Comparison of ENCODE assay signal across 22 cellular contexts in genomic region chr11:47067401-47067800, GRCh38.
"Had no signal": no experiment of that assay in that cellular context is flagged by ENCODE, and none has a peak within 500 bp of the region (broad histone marks: within the 10 kb centered on the region; RNA-seq: fewer than 3 reads in every experiment).

No MANE protein-coding gene starts in this region.

- H3K36me3 Mint-ChIP-seq: activated naive CD4-positive, alpha-beta T cell treated with anti-CD3 and anti-CD28 coated beads, Interleukin-2, amount 50 U/mL, for 72 hours; type B pancreatic cell had no signal

- H3K36me3 ChIP-seq: ascending aorta, brain microvascular endothelial cell, spleen, vagina had no signal

- H3K27ac ChIP-seq: ascending aorta, brain microvascular endothelial cell, foreskin keratinocyte, spleen, testis, vagina had no signal

- H3K4me1 ChIP-seq: ascending aorta, spleen, testis had no signal

- H3K4me3 ChIP-seq: ascending aorta, mucosa of descending colon, spleen, testis, vagina had no signal

- DNase-seq: activated CD4-positive, alpha-beta T cell treated with anti-CD3 and anti-CD28 coated beads, Interleukin-2, amount 50 U/mL, for 1 hour; activated CD4-positive, CD25-positive, alpha-beta regulatory T cell treated with anti-CD3 and anti-CD28 coated beads, Interleukin-2, amount 50 U/mL, for 72 hours; activated CD8-positive, alpha-beta T cell treated with anti-CD3 and anti-CD28 coated beads, Interleukin-2, amount 10 ng/mL, durations not matched to agents 7 days and 5 days; brain microvascular endothelial cell; caudate nucleus; dermis blood vessel endothelial cell; effector CD8-positive, alpha-beta T cell; foreskin keratinocyte; mucosa of descending colon; naive thymus-derived CD4-positive, alpha-beta T cell; retina; spleen; stimulated activated CD4-positive, alpha-beta T cell treated with anti-CD3 and anti-CD28 coated beads, Interleukin-4, amount 100 ng/mL, for 1 hour; stimulated activated naive CD4-positive, alpha-beta T cell; T-helper 9 cell; testis had no signal

- H3K27ac Mint-ChIP-seq: activated CD8-positive, alpha-beta T cell treated with anti-CD3 and anti-CD28 coated beads, Interleukin-2, amount 10 ng/mL, durations not matched to agents 7 days and 5 days; activated naive CD4-positive, alpha-beta T cell treated with anti-CD3 and anti-CD28 coated beads, Interleukin-2, amount 50 U/mL, for 72 hours; activated T-helper 17 cell treated with anti-CD3 and anti-CD28 coated beads, Interleukin-2, amount 50 U/mL, for 72 hours; memory B cell; naive thymus-derived CD4-positive, alpha-beta T cell; type B pancreatic cell had no signal

- ATAC-seq: activated CD8-positive, alpha-beta T cell treated with anti-CD3 and anti-CD28 coated beads, Interleukin-2, amount 10 ng/mL, durations not matched to agents 7 days and 5 days; activated naive CD4-positive, alpha-beta T cell treated with anti-CD3 and anti-CD28 coated beads, Interleukin-2, amount 50 U/mL, for 72 hours; activated T-helper 17 cell treated with anti-CD3 and anti-CD28 coated beads, Interleukin-2, amount 50 U/mL, for 72 hours; foreskin keratinocyte; mucosa of descending colon; naive thymus-derived CD4-positive, alpha-beta T cell had no signal

- H3K4me1 Mint-ChIP-seq: activated T-helper 17 cell treated with anti-CD3 and anti-CD28 coated beads, Interleukin-2, amount 50 U/mL, for 72 hours; memory B cell had no signal

- H3K27me3 ChIP-seq: ascending aorta, brain microvascular endothelial cell, foreskin keratinocyte, spleen, testis, vagina had no signal

- H3K9me3 ChIP-seq: ascending aorta, mucosa of descending colon, spleen, testis, vagina had no signal

- H3K27me3 Mint-ChIP-seq: activated T-helper 17 cell treated with anti-CD3 and anti-CD28 coated beads, Interleukin-2, amount 50 U/mL, for 72 hours; memory B cell; type B pancreatic cell had no signal

- H3K4me3 Mint-ChIP-seq: activated CD8-positive, alpha-beta T cell treated with anti-CD3 and anti-CD28 coated beads, Interleukin-2, amount 10 ng/mL, durations not matched to agents 7 days and 5 days; activated T-helper 17 cell treated with anti-CD3 and anti-CD28 coated beads, Interleukin-2, amount 50 U/mL, for 72 hours; memory B cell; naive thymus-derived CD4-positive, alpha-beta T cell; type B pancreatic cell had no signal

- H3K9me3 Mint-ChIP-seq: activated naive CD4-positive, alpha-beta T cell treated with anti-CD3 and anti-CD28 coated beads, Interleukin-2, amount 50 U/mL, for 72 hours; activated T-helper 17 cell treated with anti-CD3 and anti-CD28 coated beads, Interleukin-2, amount 50 U/mL, for 72 hours; type B pancreatic cell had no signal
